Comparison of ENCODE assay signal across 1 cellular context in genomic region chr17:63827801-63828221, GRCh38.
TF ChIP-seq lines count a peak whose summit lies in the region.

No MANE protein-coding gene starts in this region.

TF ChIP-seq in H1, 55 proteins besides CTCF, POLR2A, EP300 and RAD21:
- TF ChIP-seq KDM4A (IDR thresholded peaks at IDR 0.05; ENCODE audit: low read depth, low read length, severe bottlenecking) (no peak), SP4 (IDR thresholded peaks at IDR 0.05; ENCODE audit: low read length) (no peak), ZNF274 (IDR thresholded peaks at IDR 0.05; ENCODE audit: borderline replicate concordance, extremely low read depth, low read length) (no peak), PHF8 (conservative IDR thresholded peaks at IDR 0.05; ENCODE audit: low read depth, low read length) (no peak), SAP30 (IDR thresholded peaks at IDR 0.05; ENCODE audit: insufficient read depth, insufficient replicate concordance, low read length) (peak; percentile 55)
TF ChIP-seq in H1: peak in this region for 1.
